Comparison of ENCODE assay signal across 11 cellular contexts in the genomic region with DNA sequence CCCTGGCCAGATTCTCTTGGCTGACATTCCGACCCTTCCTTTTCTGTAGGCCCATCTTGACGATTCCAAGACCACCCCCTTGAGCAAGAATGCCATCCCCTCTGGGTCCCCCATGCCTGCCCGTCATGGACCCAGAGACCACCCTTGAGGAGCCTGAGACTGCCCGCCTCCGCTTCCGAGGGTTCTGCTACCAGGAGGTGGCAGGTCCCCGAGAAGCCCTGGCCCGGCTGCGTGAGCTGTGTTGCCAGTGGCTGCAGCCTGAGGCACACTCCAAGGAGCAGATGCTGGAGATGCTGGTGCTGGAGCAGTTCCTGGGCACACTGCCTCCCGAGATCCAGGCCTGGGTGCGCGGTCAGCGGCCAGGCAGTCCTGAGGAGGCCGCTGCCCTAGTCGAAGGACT. TPM values are rescaled to one million over a fixed set of nuclear protein-coding genes. Genes with fewer than 3 reads are reported as not detected.
DNase-seq lines count a peak whose midpoint lies in the region; TF ChIP-seq lines count a peak whose summit lies in the region.
"Had no signal": no experiment of that assay in that cellular context is flagged by ENCODE, and none has a peak within 500 bp of the region (broad histone marks: within the 10 kb centered on the region; RNA-seq: fewer than 3 reads in every experiment).

No MANE protein-coding gene starts in this region.

- H3K9me3 ChIP-seq in cardiac muscle cell (ENCODE audit: low read depth) (no peaks in the 10 kb centered on the region), muscle layer of duodenum (ENCODE audit: control insufficient read depth in 1 of 2, low read length in 2 of 2) (no peaks in the 10 kb centered on the region), vagina (no peaks in the 10 kb centered on the region)

- H3K27me3 ChIP-seq in cardiac muscle cell (no peaks in the 10 kb centered on the region), muscle layer of duodenum (ENCODE audit: low read depth, low read length) (no peaks in the 10 kb centered on the region), vagina (no peaks in the 10 kb centered on the region)

- H3K36me3 ChIP-seq in cardiac muscle cell, result peaks cover 15% of the 10 kb centered on the region
- H3K36me3 ChIP-seq in muscle layer of duodenum (ENCODE audit: control insufficient read depth in 1 of 2, insufficient read depth in 2 of 2, low read length in 2 of 2), result peaks cover 11 to 48% of the 10 kb centered on the region in 2 donors
- peaks cover 0 to 2% of the 10 kb centered on the region in 2 donors for H3K36me3 ChIP-seq in vagina

- H3K4me1 ChIP-seq in cardiac muscle cell (ENCODE audit: low read depth), result peaks cover 10% of the 10 kb centered on the region
- H3K4me1 ChIP-seq in muscle layer of duodenum (ENCODE audit: control insufficient read depth in 1 of 2, insufficient read depth in 2 of 2, low read length in 2 of 2), result peaks cover 4 to 16% of the 10 kb centered on the region in 2 donors
- peaks cover 20% of the 10 kb centered on the region for H3K4me1 ChIP-seq in vagina

- peak overlapping the region; percentile 66 for H3K4me3 ChIP-seq in cardiac muscle cell
- H3K4me3 ChIP-seq in muscle layer of duodenum (ENCODE audit: low read depth in 1 of 2, low read length in 2 of 2), result peak overlapping the region; percentile 73 to 76
- H3K4me3 ChIP-seq in vagina, result no peak overlapping the region

- TF ChIP-seq CTCF in cardiac muscle cell (IDR thresholded peaks at IDR 0.05; ENCODE audit: low read depth, low read length), result no peak
- TF ChIP-seq CTCF in vagina (IDR thresholded peaks at IDR 0.05), result no peak

- DNase-seq in cardiac muscle cell (ENCODE audit: low read depth in 1 of 2, low spot score in 1 of 2) (no peak), cardiac septum (ENCODE audit: low spot score) (no peak), caudate nucleus (lab: John Stamatoyannopoulos, UW) (no peak), vagina (ENCODE audit: extremely low spot score in 2 of 2) (peak in 1 of 2 donors; percentile 87), SHP77 (lab: John Stamatoyannopoulos, UW) (no peak), NCI-H774 (lab: John Stamatoyannopoulos, UW) (no peak)
- DNase-seq in activated CD8-positive, alpha-beta memory T cell treated with anti-CD3 and anti-CD28 coated beads, Interleukin-2, amount 50 U/mL, for 48 hours, result no peak
- DNase-seq: DMS79; NCI-H2171; stimulated activated CD8-positive, alpha-beta memory T cell treated with anti-CD3 and anti-CD28 coated beads, Interleukin-4, amount 100 ng/mL, for 48 hours had no signal

- intact Hi-C loops in cardiac septum (cut with DNase I), result no loop called here
- intact Hi-C loops in vagina (cut with DNase I), result no loop called here

- TF ChIP-seq POLR2A in vagina (IDR thresholded peaks at IDR 0.05), result no peak

- H3K27ac ChIP-seq in cardiac muscle cell (peak overlapping the region; percentile 89), caudate nucleus (ENCODE audit: low read depth, low read length) (peak overlapping the region; percentile 95), muscle layer of duodenum (ENCODE audit: low read length) (peak overlapping the region; percentile 91), vagina (peak overlapping the region; percentile 75)

RNA-seq across cellular contexts. Expression of a gene that starts 1.0 kb away (rescaled TPM):
- total RNA-seq in cardiac muscle cell, result 29.0 and 41.1 TPM in 2 replicates
- 16.3 and 20.5 TPM in 2 replicates for polyA plus RNA-seq in cardiac muscle cell
- total RNA-seq in cardiac septum, result 5.8 TPM
- total RNA-seq in vagina, result 10.6 TPM

RNA-seq across cellular contexts. Expression of a gene that starts 10.2 kb away (rescaled TPM):
- total RNA-seq in cardiac muscle cell (24.7 and 27.8 TPM in 2 replicates), cardiac septum (5.1 TPM), vagina (17.2 TPM)
- polyA plus RNA-seq in cardiac muscle cell, result 15.7 and 18.8 TPM in 2 replicates

RNA-seq across cellular contexts. Expression of a gene that starts 25.7 kb away (rescaled TPM):
- total RNA-seq in cardiac muscle cell (10.3 and 19.0 TPM in 2 replicates), cardiac septum (3.7 TPM), vagina (4.2 TPM)
- 3.4 and 5.0 TPM in 2 replicates for polyA plus RNA-seq in cardiac muscle cell

RNA-seq across cellular contexts. Expression of a gene that starts 34.7 kb away (rescaled TPM):
- total RNA-seq in cardiac muscle cell (17.7 and 23.9 TPM in 2 replicates), cardiac septum (2.0 TPM), vagina (35.8 TPM)
- 22.5 and 22.8 TPM in 2 replicates for polyA plus RNA-seq in cardiac muscle cell

RNA-seq across cellular contexts. Expression of a gene that starts 37.2 kb away (rescaled TPM):
- total RNA-seq in cardiac muscle cell (not detected in 2 replicates), cardiac septum (5.4 TPM), vagina (5.2 TPM)
- polyA plus RNA-seq in cardiac muscle cell, result 1.1 and 1.4 TPM in 2 replicates

Comparison
In these comparisons a context has a peak if more than half of its experiments do, and no peak if none do; other contexts are left out.
1. H3K4me3 ChIP-seq: peak in cardiac muscle cell (single experiment) and muscle layer of duodenum (2 of 2); none in vagina (0 of 2).
2. Peak in every context shown above with its lines, with median percentiles within 50 percentile points of each other: H3K27ac ChIP-seq.